In the genomic region with DNA sequence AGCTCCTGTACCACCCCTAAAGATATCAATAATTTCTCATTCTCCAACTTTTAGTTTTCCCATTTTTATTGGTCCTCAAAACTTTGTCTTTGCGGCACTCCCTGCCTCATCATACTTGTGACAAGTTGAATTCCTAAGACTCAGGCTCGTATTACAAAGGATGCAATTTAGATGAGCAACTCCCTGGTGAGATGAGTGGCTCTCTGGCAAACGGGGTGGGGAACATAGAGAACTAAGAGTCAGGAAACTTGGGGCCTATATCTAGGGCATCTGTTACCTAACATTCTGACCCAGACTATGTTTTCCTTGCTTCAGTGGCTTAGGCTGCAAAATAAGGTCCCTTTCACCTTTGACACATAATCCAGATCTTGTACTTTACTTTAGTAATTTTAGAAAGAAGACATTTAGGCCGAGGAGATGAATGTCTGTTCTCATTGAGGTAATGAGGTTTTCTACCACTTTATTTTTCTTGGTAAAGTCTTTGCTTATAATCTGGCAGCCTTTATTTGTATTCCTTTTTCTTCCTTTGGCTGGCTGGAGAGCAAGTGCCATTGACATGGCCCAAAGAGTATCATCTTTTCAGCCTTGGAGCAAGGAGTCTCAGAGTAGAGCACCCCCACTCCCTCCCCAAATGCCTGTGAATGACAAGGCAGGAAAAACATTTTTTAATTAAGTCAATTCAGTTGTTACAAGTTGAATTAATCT, we compare ENCODE assay signal across 17 cellular contexts. TPM values are rescaled to one million over a fixed set of nuclear protein-coding genes. Genes with fewer than 3 reads are reported as not detected.
DNase-seq lines count a peak whose midpoint lies in the region; ATAC-seq and TF ChIP-seq lines count a peak whose summit lies in the region.
"Had no signal": no experiment of that assay in that cellular context is flagged by ENCODE, and none has a peak within 500 bp of the region (broad histone marks: within the 10 kb centered on the region; RNA-seq: fewer than 3 reads in every experiment).

No MANE protein-coding gene starts in this region.

- POLR2A ChIA-PET in WTC11 (lab: Charles Lee): no interaction called here

- ATAC-seq in WTC11 (peak; percentile 90), gastroesophageal sphincter (peak; percentile 92), GM19467 (IDR thresholded peaks at IDR 0.05; ENCODE audit: unreplicated experiment) (no peak), mucosa of descending colon (no peak)
- ATAC-seq: K562 had no signal

- H3K27me3 Mint-ChIP-seq in WTC11 (ENCODE audit: low read depth): peaks cover 6% of the 10 kb centered on the region
- H3K27me3 Mint-ChIP-seq: activated naive CD8-positive, alpha-beta T cell treated with anti-CD3 and anti-CD28 coated beads for 36 hours; B cell had no signal

- H3K4me1 ChIP-seq in gastroesophageal sphincter: peaks cover 6 to 33% (median 13%) of the 10 kb centered on the region in 3 donors
- H3K4me1 ChIP-seq in rectal smooth muscle tissue (ENCODE audit: control insufficient read depth, insufficient read depth, low read length): peaks cover 3% of the 10 kb centered on the region
- no peaks in the 10 kb centered on the region for H3K4me1 ChIP-seq in mucosa of descending colon (ENCODE audit: low read depth)

- WGBS in gastroesophageal sphincter (ENCODE audit: low coverage in 1 of 2), 2 donors: 6 to 33% methylated on average over 3 to 4 of the region's 4 CpGs

- no peak for TF ChIP-seq CTCF in WTC11 (IDR thresholded peaks at IDR 0.05)
- TF ChIP-seq CTCF in gastroesophageal sphincter (IDR thresholded peaks at IDR 0.05): no peak
- TF ChIP-seq CTCF in mucosa of descending colon (IDR thresholded peaks at IDR 0.05): no peak

- H3K27ac Mint-ChIP-seq in WTC11: no peak overlapping the region
- H3K27ac Mint-ChIP-seq: activated naive CD8-positive, alpha-beta T cell treated with anti-CD3 and anti-CD28 coated beads for 36 hours; B cell had no signal

- no peaks in the 10 kb centered on the region for H3K9me3 ChIP-seq in gastroesophageal sphincter
- H3K9me3 ChIP-seq in mucosa of descending colon: no peaks in the 10 kb centered on the region

- H3K4me3 ChIP-seq in gastroesophageal sphincter: no peak overlapping the region
- no peak overlapping the region for H3K4me3 ChIP-seq in rectal smooth muscle tissue (ENCODE audit: low read length)
- H3K4me3 ChIP-seq in mucosa of descending colon: no peak overlapping the region
- H3K4me3 ChIP-seq: K562 had no signal

- H3K9me3 Mint-ChIP-seq in WTC11: peaks cover 8% of the 10 kb centered on the region

- no peak overlapping the region for H3K9ac ChIP-seq in rectal smooth muscle tissue (ENCODE audit: low read length)

- TF ChIP-seq EP300 in gastroesophageal sphincter (IDR thresholded peaks at IDR 0.05): no peak

- intact Hi-C loops in mucosa of descending colon (cut with DNase I, micrococcal nuclease): no loop called here

- no peaks in the 10 kb centered on the region for H3K27me3 ChIP-seq in gastroesophageal sphincter
- no peaks in the 10 kb centered on the region for H3K27me3 ChIP-seq in rectal smooth muscle tissue (ENCODE audit: control insufficient read depth, insufficient read depth, low read length)

- no peak overlapping the region for H3K4me3 Mint-ChIP-seq in WTC11
- H3K4me3 Mint-ChIP-seq: activated naive CD8-positive, alpha-beta T cell treated with anti-CD3 and anti-CD28 coated beads for 36 hours; B cell; nephron had no signal

- CTCF ChIA-PET in WTC11 (lab: Charles Lee): interaction anchor here (1.3 kb wide), 1 partner anchor 39 kb away, joined by 3 read pairs; no protein-coding TSS in a partner anchor

- H3K36me3 ChIP-seq in gastroesophageal sphincter (no peaks in the 10 kb centered on the region), rectal smooth muscle tissue (ENCODE audit: control insufficient read depth, insufficient read depth, low read length) (no peaks in the 10 kb centered on the region), mucosa of descending colon (ENCODE audit: low read depth) (no peaks in the 10 kb centered on the region)

- DNase-seq in Daoy (ENCODE audit: low read depth): peak; percentile 57
- DNase-seq in WTC11 (ENCODE audit: low spot score): no peak
- DNase-seq in superior temporal gyrus (ENCODE audit: extremely low spot score): no peak
- DNase-seq in activated naive CD4-positive, alpha-beta T cell treated with Interleukin-2 at 50 U/mL for 16 hours: no peak
- DNase-seq in mucosa of descending colon: no peak
- DNase-seq: activated CD8-positive, alpha-beta memory T cell treated with anti-CD3 and anti-CD28 coated beads for 24 hours; activated naive CD8-positive, alpha-beta T cell treated with anti-CD3 and anti-CD28 coated beads for 36 hours; effector memory CD4-positive, alpha-beta T cell; NCI-H187 treated with DMSO at 0.1 percent for 48 hours; stimulated activated CD4-positive, alpha-beta T cell treated with anti-CD3 and anti-CD28 coated beads, Interleukin-2, amount 100 ng/mL, for 48 hours had no signal

- no peaks in the 10 kb centered on the region for H3K36me3 Mint-ChIP-seq in WTC11

- peak overlapping the region; percentile 63 to 78 (median 74) for H3K27ac ChIP-seq in gastroesophageal sphincter
- H3K27ac ChIP-seq in rectal smooth muscle tissue (ENCODE audit: low read depth, low read length): peak overlapping the region; percentile 56

- peaks cover 13% of the 10 kb centered on the region for H3K4me1 Mint-ChIP-seq in WTC11
- H3K4me1 Mint-ChIP-seq: activated naive CD8-positive, alpha-beta T cell treated with anti-CD3 and anti-CD28 coated beads for 36 hours; B cell had no signal

- TF ChIP-seq POLR2A in gastroesophageal sphincter (IDR thresholded peaks at IDR 0.05): no peak

TF ChIP-seq in WTC11, 78 proteins besides CTCF, POLR2A, EP300 and RAD21:
- TF ChIP-seq ZNF396 (CRISPR knock-in tag; IDR thresholded peaks at IDR 0.05; ENCODE audit: borderline replicate concordance) (no peak), PRRX2 (CRISPR knock-in tag; IDR thresholded peaks at IDR 0.05) (no peak), NFE2L1 (CRISPR knock-in tag; IDR thresholded peaks at IDR 0.05) (no peak), OVOL2 (CRISPR knock-in tag; IDR thresholded peaks at IDR 0.05; ENCODE audit: borderline replicate concordance) (no peak)
- TF ChIP-seq, protein P1, sequence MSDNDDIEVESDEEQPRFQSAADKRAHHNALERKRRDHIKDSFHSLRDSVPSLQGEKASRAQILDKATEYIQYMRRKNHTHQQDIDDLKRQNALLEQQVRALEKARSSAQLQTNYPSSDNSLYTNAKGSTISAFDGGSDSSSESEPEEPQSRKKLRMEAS (CRISPR knock-in tag; IDR thresholded peaks at IDR 0.05): no peak
- TF ChIP-seq, protein P2, sequence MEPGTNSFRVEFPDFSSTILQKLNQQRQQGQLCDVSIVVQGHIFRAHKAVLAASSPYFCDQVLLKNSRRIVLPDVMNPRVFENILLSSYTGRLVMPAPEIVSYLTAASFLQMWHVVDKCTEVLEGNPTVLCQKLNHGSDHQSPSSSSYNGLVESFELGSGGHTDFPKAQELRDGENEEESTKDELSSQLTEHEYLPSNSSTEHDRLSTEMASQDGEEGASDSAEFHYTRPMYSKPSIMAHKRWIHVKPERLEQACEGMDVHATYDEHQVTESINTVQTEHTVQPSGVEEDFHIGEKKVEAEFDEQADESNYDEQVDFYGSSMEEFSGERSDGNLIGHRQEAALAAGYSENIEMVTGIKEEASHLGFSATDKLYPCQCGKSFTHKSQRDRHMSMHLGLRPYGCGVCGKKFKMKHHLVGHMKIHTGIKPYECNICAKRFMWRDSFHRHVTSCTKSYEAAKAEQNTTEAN (CRISPR knock-in tag; IDR thresholded peaks at IDR 0.05): no peak

RNA-seq across cellular contexts. Expression of a gene that starts 15.4 kb away (rescaled TPM):
- total RNA-seq in Daoy (2014; rRNA removed; shearing (Covaris generic)): not detected in 2 replicates
- total RNA-seq in WTC11 (2021) (not detected in 3 replicates), gastroesophageal sphincter (under 1 TPM in 1 of 4 donors, not detected in 3; 0.31 TPM), mucosa of descending colon (not detected)
- total RNA-seq: activated naive CD8-positive, alpha-beta T cell treated with anti-CD3 and anti-CD28 coated beads for 36 hours; B cell; G401 had no signal

Comparison
In these comparisons a context has a peak if more than half of its experiments do, and no peak if none do; other contexts are left out.
1. ATAC-seq: peak in WTC11 (single experiment) and gastroesophageal sphincter (single experiment); none in GM19467 (single experiment) and mucosa of descending colon (single experiment).